8 cellular contexts compared by ENCODE assay signal in the genomic region with DNA sequence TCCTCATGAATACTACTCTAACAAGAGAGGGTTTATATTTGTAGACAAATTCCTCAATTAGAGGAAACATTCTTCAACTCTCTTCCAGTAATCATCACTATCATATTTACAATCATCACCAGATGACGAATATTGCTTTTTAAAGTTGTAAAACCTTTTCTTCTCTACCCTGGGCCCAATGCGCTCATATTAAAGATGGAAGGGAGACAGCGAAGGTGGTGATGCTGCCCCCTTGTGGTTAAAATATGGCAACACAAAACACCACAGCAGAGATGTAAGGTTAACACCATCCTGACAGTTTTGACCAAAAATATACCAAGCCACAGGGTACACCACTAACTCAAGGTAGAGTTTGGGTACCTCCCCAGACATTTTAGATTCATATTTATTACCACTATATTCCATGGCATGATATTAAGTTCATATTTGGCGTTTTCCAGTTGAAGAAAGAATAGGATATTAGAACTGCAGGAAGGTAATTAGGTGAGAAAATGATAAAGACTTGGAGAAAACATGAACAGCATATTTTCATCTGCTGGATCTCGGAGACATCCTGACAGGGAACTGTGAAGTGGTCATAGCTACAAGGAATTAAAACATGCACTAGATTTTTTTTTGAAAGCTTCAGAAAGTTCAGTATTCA.
A peak's percentile ranks its signal among the peaks of the same experiment; 100 is the strongest.
DNase-seq lines count a peak whose midpoint lies in the region; ATAC-seq and TF ChIP-seq lines count a peak whose summit lies in the region.

No MANE protein-coding gene starts in this region.

- H3K4me3 ChIP-seq in right atrium auricular region, result no peak overlapping the region

- H3K27me3 ChIP-seq in right atrium auricular region, result no peaks in the 10 kb centered on the region

- peak; percentile 46 to 83 for TF ChIP-seq CTCF in right atrium auricular region (IDR thresholded peaks at IDR 0.05)

- H3K4me1 ChIP-seq in right atrium auricular region, result no peaks in the 10 kb centered on the region

- DNase-seq in D341Med (ENCODE audit: low spot score), result peak; percentile 50
- peak; percentile 30 for DNase-seq in NCI-H748 (lab: John Stamatoyannopoulos, UW; ENCODE audit: unreplicated experiment)
- peak; percentile 20 for DNase-seq in activated gamma-delta T cell treated with anti-CD3 and anti-CD28 coated beads, Interleukin-2, amount 50 U/mL, for 16 hours (ENCODE audit: low read depth)
- DNase-seq in right atrium auricular region (ENCODE audit: low spot score), result no peak
- DNase-seq in stimulated activated CD4-positive, alpha-beta T cell treated with anti-CD3 and anti-CD28 coated beads, Interleukin-1b, Interleukin-23, amount 100 ng/mL, for 48 hours, result peak; percentile 35
- DNase-seq in NCI-H774 (lab: John Stamatoyannopoulos, UW), result no peak

- H3K9me3 ChIP-seq in right atrium auricular region, result no peaks in the 10 kb centered on the region

- ATAC-seq in GM19467 (IDR thresholded peaks at IDR 0.05; ENCODE audit: unreplicated experiment) (peak; percentile 71), GM21526 (IDR thresholded peaks at IDR 0.05; ENCODE audit: low FRiP score, unreplicated experiment) (no peak)

- no peak overlapping the region for H3K27ac ChIP-seq in right atrium auricular region

- no peaks in the 10 kb centered on the region for H3K36me3 ChIP-seq in right atrium auricular region

Comparison
In these comparisons a context has a peak if more than half of its experiments do, and no peak if none do; other contexts are left out.
1. DNase-seq: peak in D341Med (single experiment), NCI-H748 (single experiment), activated gamma-delta T cell treated with anti-CD3 and anti-CD28 coated beads, Interleukin-2, amount 50 U/mL, for 16 hours (single experiment) and stimulated activated CD4-positive, alpha-beta T cell treated with anti-CD3 and anti-CD28 coated beads, Interleukin-1b, Interleukin-23, amount 100 ng/mL, for 48 hours (single experiment); none in right atrium auricular region (single experiment) and NCI-H774 (single experiment).